ENCODE assay signal across 16 cellular contexts in the genomic region with DNA sequence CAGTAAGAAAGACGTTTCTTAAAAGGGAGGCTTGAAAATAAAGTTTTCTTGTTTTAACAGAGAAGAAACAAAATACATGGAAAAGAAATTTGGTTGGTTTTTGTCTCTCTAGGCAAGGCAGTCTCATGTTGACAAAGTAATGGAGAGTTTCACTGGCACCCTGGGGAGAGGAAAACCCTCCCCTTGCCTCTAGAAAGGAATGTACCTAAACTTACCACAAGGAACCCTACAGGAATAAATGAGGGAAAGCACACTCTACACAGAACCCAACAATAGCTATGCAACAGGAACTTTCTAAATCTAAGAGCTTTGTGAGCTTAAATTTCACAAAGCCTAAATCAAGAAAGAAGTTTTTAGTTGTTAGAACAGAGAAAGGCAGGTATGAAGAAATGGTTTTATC. TPM values are rescaled to one million over a fixed set of nuclear protein-coding genes. Genes with fewer than 3 reads are reported as not detected.
DNase-seq lines count a peak whose midpoint lies in the region; ATAC-seq and TF ChIP-seq lines count a peak whose summit lies in the region.
"Had no signal": no experiment of that assay in that cellular context is flagged by ENCODE, and none has a peak within 500 bp of the region (broad histone marks: within the 10 kb centered on the region; RNA-seq: fewer than 3 reads in every experiment).

No MANE protein-coding gene starts in this region.

- in situ Hi-C loops in KBM-7 (cut with MboI; ENCODE audit: low pct_unique_long_range_greater_than_20kb, low sequenced_read_pairs), result no loop called here

- peak overlapping the region; percentile 33 for H3K4me3 ChIP-seq in SK-N-MC
- no peak overlapping the region for H3K4me3 ChIP-seq in osteoblast (ENCODE audit: insufficient read depth, low read length)
- H3K4me3 ChIP-seq: Peyer's patch had no signal

- H3K27me3 ChIP-seq in osteoblast (ENCODE audit: insufficient read depth, low read length), result no peaks in the 10 kb centered on the region
- H3K27me3 ChIP-seq: Peyer's patch had no signal

- no peaks in the 10 kb centered on the region for H3K9me3 ChIP-seq in SK-N-MC (ENCODE audit: low read depth, low read length)
- H3K9me3 ChIP-seq in osteoblast (ENCODE audit: low read depth, low read length), result no peaks in the 10 kb centered on the region
- H3K9me3 ChIP-seq: Peyer's patch had no signal

- no peaks in the 10 kb centered on the region for H3K79me2 ChIP-seq in osteoblast (ENCODE audit: insufficient read depth, low read length)

- H2AFZ ChIP-seq in osteoblast (ENCODE audit: low read length), result no peak overlapping the region

- intact Hi-C loops in left cardiac atrium (cut with DNase I), result no loop called here

- H3K4me1 ChIP-seq in osteoblast (ENCODE audit: insufficient read depth, low read length), result no peaks in the 10 kb centered on the region
- H3K4me1 ChIP-seq: Peyer's patch had no signal

- no peak overlapping the region for H3K4me2 ChIP-seq in osteoblast (ENCODE audit: insufficient read depth, low read length)

- H3K27ac ChIP-seq in SK-N-MC (peak overlapping the region; percentile 4; the same call in 1 of the 2 replicates), osteoblast (ENCODE audit: low read depth, low read length) (no peak overlapping the region)
- H3K27ac ChIP-seq: Peyer's patch had no signal

- no peaks in the 10 kb centered on the region for H3K36me3 ChIP-seq in SK-N-MC (ENCODE audit: insufficient read depth, low read length)
- no peaks in the 10 kb centered on the region for H3K36me3 ChIP-seq in osteoblast (ENCODE audit: insufficient read depth, low read length)
- H3K36me3 ChIP-seq: Peyer's patch had no signal

- peak; percentile 11 for DNase-seq in H4 (ENCODE audit: low spot score)
- peak; percentile 28 for DNase-seq in SK-N-MC (ENCODE audit: low read depth, low spot score)
- DNase-seq in left cardiac atrium, result no peak
- DNase-seq in omental fat pad (ENCODE audit: low spot score), result no peak
- no peak for DNase-seq in NCI-H1436 (lab: John Stamatoyannopoulos, UW)
- DNase-seq in KBM-7, result no peak
- DNase-seq in DMS53 treated with DMSO at 0.1 percent for 48 hours (lab: John Stamatoyannopoulos, UW; ENCODE audit: unreplicated experiment), result no peak
- DNase-seq in osteoblast (ENCODE audit: insufficient read length, low spot score, missing footprints), result no peak
- DNase-seq: activated CD8-positive, alpha-beta T cell treated with anti-CD3 and anti-CD28 coated beads, Interleukin-2, amount 10 ng/mL, durations not matched to agents 7 days and 5 days; AML-193; foreskin melanocyte; HFFc6; NCI-H2107; NCI-H82; Peyer's patch had no signal

- H4K20me1 ChIP-seq in osteoblast (ENCODE audit: insufficient read depth, low read length), result no peaks in the 10 kb centered on the region

- ATAC-seq in left cardiac atrium (peak; percentile 63 to 64), omental fat pad (ENCODE audit: low FRiP score) (peak; percentile 50)
- ATAC-seq: activated CD8-positive, alpha-beta T cell treated with anti-CD3 and anti-CD28 coated beads, Interleukin-2, amount 10 ng/mL, durations not matched to agents 7 days and 5 days; natural killer cell treated with Interleukin-12 subunit alpha and Interleukin-12 subunit beta and Interleukin-15 and Interleukin-18, amount 100 ng/mL, for 72 hours had no signal

- peak overlapping the region; percentile 4 for H3K9ac ChIP-seq in SK-N-MC (ENCODE audit: insufficient read length)

- no peak for TF ChIP-seq CTCF in omental fat pad (IDR thresholded peaks at IDR 0.05)
- TF ChIP-seq CTCF in osteoblast (IDR thresholded peaks at IDR 0.05; ENCODE audit: extremely low read depth, low read depth, low read length), result no peak

RNA-seq across cellular contexts. Expression of gene FIGN, which starts 37.0 kb away (rescaled TPM):
- total RNA-seq in H4 (2014; rRNA removed; shearing (Covaris generic)), result 2.4 and 2.7 TPM in 2 replicates
- total RNA-seq in left cardiac atrium (10 to 100 TPM in 1 of 2 donors, 1 to 10 TPM in 1; 7.3 to 13.2 TPM), omental fat pad (10 to 100 TPM in 2 of 4 donors, 1 to 10 TPM in 2; 8.2 to 13.1 (median 10.7) TPM), osteoblast (2.5 and 4.1 TPM in 2 replicates)
- total RNA-seq: activated CD8-positive, alpha-beta T cell treated with anti-CD3 and anti-CD28 coated beads, Interleukin-2, amount 10 ng/mL, durations not matched to agents 7 days and 5 days; natural killer cell treated with Interleukin-12 subunit alpha and Interleukin-12 subunit beta and Interleukin-15 and Interleukin-18, amount 100 ng/mL, for 72 hours had no signal

Comparison
In these comparisons a context has a peak if more than half of its experiments do, and no peak if none do; other contexts are left out.
1. DNase-seq: peak in H4 (single experiment) and SK-N-MC (single experiment); none in left cardiac atrium (single experiment), omental fat pad (single experiment), NCI-H1436 (single experiment), KBM-7 (single experiment), DMS53 treated with DMSO at 0.1 percent for 48 hours (single experiment) and osteoblast (single experiment).